ENCODE assay signal across 22 cellular contexts in genomic region chr2:216653931-216654365, GRCh38. TPM values are rescaled to one million over a fixed set of nuclear protein-coding genes. Genes with fewer than 3 reads are reported as not detected.
DNase-seq lines count a peak whose midpoint lies in the region; ATAC-seq and TF ChIP-seq lines count a peak whose summit lies in the region.
"Had no signal": no experiment of that assay in that cellular context is flagged by ENCODE, and none has a peak within 500 bp of the region (broad histone marks: within the 10 kb centered on the region; RNA-seq: fewer than 3 reads in every experiment).

No MANE protein-coding gene starts in this region.

- no peaks in the 10 kb centered on the region for H4K20me1 ChIP-seq in OCI-LY7 (ENCODE audit: insufficient read depth, low read length)

- H3K4me3 Mint-ChIP-seq in activated CD4-positive, alpha-beta memory T cell treated with anti-CD3 and anti-CD28 coated beads, Interleukin-2, amount 10 ng/mL, durations not matched to agents 7 days and 5 days, result no peak overlapping the region

- H3K79me2 ChIP-seq in OCI-LY7 (ENCODE audit: insufficient read depth, low read depth, low read length), result no peaks in the 10 kb centered on the region

- ATAC-seq in thoracic aorta (ENCODE audit: insufficient number of reproducible peaks, low FRiP score, low read depth), result no peak
- ATAC-seq: left lung had no signal

- no peak overlapping the region for H3K27ac Mint-ChIP-seq in activated CD4-positive, alpha-beta memory T cell treated with anti-CD3 and anti-CD28 coated beads, Interleukin-2, amount 10 ng/mL, durations not matched to agents 7 days and 5 days

- no peak for TF ChIP-seq POLR2A in Peyer's patch (IDR thresholded peaks at IDR 0.05)

- H3K4me1 ChIP-seq in thoracic aorta (ENCODE audit: control insufficient read depth in 1 of 2, low read depth in 2 of 2) (peaks cover 50 to 94% of the 10 kb centered on the region in 2 donors), OCI-LY7 (ENCODE audit: insufficient read depth, low read length, poor library complexity, severe bottlenecking) (no peaks in the 10 kb centered on the region), Peyer's patch (peaks cover 0 to 4% (median 0%) of the 10 kb centered on the region in 4 donors)
- H3K4me1 ChIP-seq: left lung had no signal

- no peak overlapping the region for H2AFZ ChIP-seq in OCI-LY7 (ENCODE audit: low read length)

- POLR2A ChIA-PET in OCI-LY7 (lab: Charles Lee), result interaction anchor here (0.6 kb wide), 3 partner anchors 12 to 1850 kb away, joined by 3 to 5 read pairs (median 3); no protein-coding TSS in a partner anchor
- POLR2A ChIA-PET in activated CD4-positive, alpha-beta memory T cell treated with anti-CD3 and anti-CD28 coated beads, Interleukin-2, amount 10 ng/mL, durations not matched to agents 7 days and 5 days (lab: Charles Lee), result no interaction called here

- no peak overlapping the region for H3K4me2 ChIP-seq in OCI-LY7 (ENCODE audit: low read length)

- no peaks in the 10 kb centered on the region for H3K9me2 ChIP-seq in OCI-LY7 (ENCODE audit: insufficient read depth, low read length)

- no peaks in the 10 kb centered on the region for H3K9me3 Mint-ChIP-seq in activated CD4-positive, alpha-beta memory T cell treated with anti-CD3 and anti-CD28 coated beads, Interleukin-2, amount 10 ng/mL, durations not matched to agents 7 days and 5 days

- H3K9me3 ChIP-seq in SK-N-MC (ENCODE audit: low read depth, low read length) (no peaks in the 10 kb centered on the region), thoracic aorta (no peaks in the 10 kb centered on the region), OCI-LY7 (ENCODE audit: low read length) (no peaks in the 10 kb centered on the region), Peyer's patch (no peaks in the 10 kb centered on the region)
- H3K9me3 ChIP-seq: BLaER1 treated with 17β-estradiol and CSF1 and Interleukin-3, amounts not matched to agents 10 nM and 100 nM; esophagus squamous epithelium; left lung; ovary; suprapubic skin had no signal

- no peaks in the 10 kb centered on the region for H3K36me3 Mint-ChIP-seq in activated CD4-positive, alpha-beta memory T cell treated with anti-CD3 and anti-CD28 coated beads, Interleukin-2, amount 10 ng/mL, durations not matched to agents 7 days and 5 days (ENCODE audit: low read depth)

- H3K27me3 ChIP-seq in thoracic aorta (replicated peaks; ENCODE audit: insufficient read depth), result no peaks in the 10 kb centered on the region
- no peaks in the 10 kb centered on the region for H3K27me3 ChIP-seq in Peyer's patch
- H3K27me3 ChIP-seq: BLaER1 treated with 17β-estradiol and CSF1 and Interleukin-3, amounts not matched to agents 10 nM and 100 nM; brain microvascular endothelial cell; esophagus squamous epithelium; left lung; ovary; suprapubic skin had no signal

- H3K36me3 ChIP-seq in SK-N-MC (ENCODE audit: insufficient read depth, low read length) (peaks cover 4% of the 10 kb centered on the region; the same call in 1 of the 2 replicates), thoracic aorta (no peaks in the 10 kb centered on the region), OCI-LY7 (ENCODE audit: insufficient read depth, low read length) (no peaks in the 10 kb centered on the region), Peyer's patch (no peaks in the 10 kb centered on the region)
- H3K36me3 ChIP-seq: esophagus squamous epithelium, left lung, ovary, suprapubic skin had no signal

- H3K4me3 ChIP-seq in SK-N-MC (peak overlapping the region; percentile 56), thoracic aorta (no peak overlapping the region), OCI-LY7 (ENCODE audit: low read depth, low read length, poor library complexity, severe bottlenecking) (no peak overlapping the region), Peyer's patch (no peak overlapping the region)
- H3K4me3 ChIP-seq: BLaER1 treated with 17β-estradiol and CSF1 and Interleukin-3, amounts not matched to agents 10 nM and 100 nM; esophagus squamous epithelium; left lung; ovary; suprapubic skin had no signal

- DNase-seq in SK-N-MC (ENCODE audit: low read depth, low spot score) (peak; percentile 73), dedifferentiated amniotic fluid mesenchymal stem cell (ENCODE audit: extremely low spot score) (peak; percentile 66), left kidney (ENCODE audit: low read depth, low spot score) (peak; percentile 35), thoracic aorta (ENCODE audit: low spot score) (no peak), OCI-LY7 (ENCODE audit: low spot score) (no peak), Peyer's patch (no peak)
- DNase-seq in activated CD4-positive, alpha-beta memory T cell treated with anti-CD3 and anti-CD28 coated beads, Interleukin-2, amount 10 ng/mL, durations not matched to agents 7 days and 5 days, result no peak
- DNase-seq: activated CD4-positive, alpha-beta T cell treated with anti-CD3 and anti-CD28 coated beads for 48 hours; activated naive CD4-positive, alpha-beta T cell treated with Interleukin-2 at 50 U/mL for 16 hours; brain microvascular endothelial cell; DMS 273 treated with DMSO at 0.1 percent for 48 hours; esophagus squamous epithelium; KBM-7; left lung; NCI-H1048; NCI-H69; ovary; stimulated activated CD4-positive, alpha-beta T cell treated with anti-CD3 and anti-CD28 coated beads, Interleukin-4, amount 100 ng/mL, for 4 hours; stimulated activated CD8-positive, alpha-beta memory T cell treated with anti-CD3 and anti-CD28 coated beads, Interleukin-4, amount 100 ng/mL, for 48 hours had no signal

- TF ChIP-seq CTCF in thoracic aorta (IDR thresholded peaks at IDR 0.05) (no peak), OCI-LY7 (conservative IDR thresholded peaks at IDR 0.05; ENCODE audit: low read length) (no peak), Peyer's patch (IDR thresholded peaks at IDR 0.05) (no peak)

- peak overlapping the region; percentile 96 for H3K27ac ChIP-seq in SK-N-MC
- peak overlapping the region; percentile 66 to 69 for H3K27ac ChIP-seq in thoracic aorta
- H3K27ac ChIP-seq in OCI-LY7 (ENCODE audit: low read depth, low read length, poor library complexity, severe bottlenecking), result no peak overlapping the region
- H3K27ac ChIP-seq in Peyer's patch, result no peak overlapping the region
- H3K27ac ChIP-seq: BLaER1 treated with 17β-estradiol and CSF1 and Interleukin-3, amounts not matched to agents 10 nM and 100 nM; brain microvascular endothelial cell; esophagus squamous epithelium; HL-60; left lung; ovary; suprapubic skin had no signal

- intact Hi-C loops in OCI-LY7 (cut with micrococcal nuclease; ENCODE audit: unreplicated experiment), result no loop called here

- H3K9ac ChIP-seq in SK-N-MC (ENCODE audit: insufficient read length), result no peak overlapping the region
- H3K9ac ChIP-seq: BLaER1 treated with 17β-estradiol and CSF1 and Interleukin-3, amounts not matched to agents 10 nM and 100 nM had no signal

- no peaks in the 10 kb centered on the region for H3K4me1 Mint-ChIP-seq in activated CD4-positive, alpha-beta memory T cell treated with anti-CD3 and anti-CD28 coated beads, Interleukin-2, amount 10 ng/mL, durations not matched to agents 7 days and 5 days

- CTCF ChIA-PET in OCI-LY7 (lab: Charles Lee; ENCODE audit: unreplicated experiment), result no interaction called here
- CTCF ChIA-PET in activated CD4-positive, alpha-beta memory T cell treated with anti-CD3 and anti-CD28 coated beads, Interleukin-2, amount 10 ng/mL, durations not matched to agents 7 days and 5 days (lab: Charles Lee), result no interaction called here

- no TSS peak for BruUV-seq in OCI-LY7 (replicated peaks; lab: Mats Ljungman, UMichigan)

- H3K27me3 Mint-ChIP-seq in activated CD4-positive, alpha-beta memory T cell treated with anti-CD3 and anti-CD28 coated beads, Interleukin-2, amount 10 ng/mL, durations not matched to agents 7 days and 5 days, result peaks cover 12% of the 10 kb centered on the region

RNA-seq across cellular contexts. Expression of gene IGFBP2, which starts 20.7 kb away (rescaled TPM):
- total RNA-seq in thoracic aorta (1,000 to 10,000 TPM in 1 of 2 donors, 100 to 1,000 TPM in 1; 608 to 2,156 TPM), OCI-LY7 (2022) (0.81 TPM in 1 of 2 replicates, not detected in the other), Peyer's patch (10 to 100 TPM; 24.8 to 51.9 (median 44.6) TPM)
- 0.66 and 0.75 TPM in 2 replicates for total RNA-seq in OCI-LY7 (2014; rRNA removed; shearing (Covaris generic))
- total RNA-seq in activated CD4-positive, alpha-beta memory T cell treated with anti-CD3 and anti-CD28 coated beads, Interleukin-2, amount 10 ng/mL, durations not matched to agents 7 days and 5 days, result 1 to 10 TPM in 1 of 2 experiments, under 1 TPM in 1; 0.83 to 1.2 TPM

RNA-seq across cellular contexts. Expression of gene IGFBP5, which starts 41.4 kb away (rescaled TPM):
- total RNA-seq in thoracic aorta (1,000 to 10,000 TPM in 1 of 2 donors, 100 to 1,000 TPM in 1; 482 to 2,105 TPM), OCI-LY7 (2022) (not detected in 2 replicates), Peyer's patch (100 to 1,000 TPM in 1 of 4 donors, 10 to 100 TPM in 3; 41.5 to 183 (median 75.0) TPM)
- not detected in 2 replicates for total RNA-seq in OCI-LY7 (2014; rRNA removed; shearing (Covaris generic))
- not detected for total RNA-seq in activated CD4-positive, alpha-beta memory T cell treated with anti-CD3 and anti-CD28 coated beads, Interleukin-2, amount 10 ng/mL, durations not matched to agents 7 days and 5 days

Comparison
In these comparisons a context has a peak if more than half of its experiments do, and no peak if none do; other contexts are left out.
1. DNase-seq: peak in SK-N-MC (single experiment), dedifferentiated amniotic fluid mesenchymal stem cell (single experiment) and left kidney (single experiment); none in thoracic aorta (single experiment), OCI-LY7 (single experiment), activated CD4-positive, alpha-beta memory T cell treated with anti-CD3 and anti-CD28 coated beads, Interleukin-2, amount 10 ng/mL, durations not matched to agents 7 days and 5 days (single experiment) and Peyer's patch (0 of 3).
2. H3K27ac ChIP-seq: peak in SK-N-MC (single experiment) and thoracic aorta (2 of 2); none in OCI-LY7 (single experiment) and Peyer's patch (0 of 4).
3. RNA of gene IGFBP2, which starts 20.7 kb away (total RNA-seq): 608 to 2,156 TPM in thoracic aorta and 24.8 to 51.9 TPM in Peyer's patch; 0.83 to 1.2 TPM in activated CD4-positive, alpha-beta memory T cell treated with anti-CD3 and anti-CD28 coated beads, Interleukin-2, amount 10 ng/mL, durations not matched to agents 7 days and 5 days and 0.66 to 0.81 TPM in OCI-LY7; every median in the first group is over 10 times any median in the second.
4. RNA of gene IGFBP5, which starts 41.4 kb away (total RNA-seq): 482 to 2,105 TPM in thoracic aorta and 41.5 to 183 TPM in Peyer's patch; not detected in OCI-LY7 and not detected in activated CD4-positive, alpha-beta memory T cell treated with anti-CD3 and anti-CD28 coated beads, Interleukin-2, amount 10 ng/mL, durations not matched to agents 7 days and 5 days; every median in the first group is over 10 times any median in the second.